24 cellular contexts compared by ENCODE assay signal in genomic region chr1:16607433-16607851, GRCh38. TPM values are rescaled to one million over a fixed set of nuclear protein-coding genes. Genes with fewer than 3 reads are reported as not detected.
A peak's percentile ranks its signal among the peaks of the same experiment; 100 is the strongest.
DNase-seq lines count a peak whose midpoint lies in the region; ATAC-seq, FAIRE-seq and TF ChIP-seq lines count a peak whose summit lies in the region.
"Had no signal": no experiment of that assay in that cellular context is flagged by ENCODE, and none has a peak within 500 bp of the region (broad histone marks: within the 10 kb centered on the region; RNA-seq: fewer than 3 reads in every experiment).

No MANE protein-coding gene starts in this region.

- H3K4me1 ChIP-seq in K562 (replicated peaks in 1 of 2; ENCODE audit: control insufficient read depth in 2 of 2, insufficient read depth in 2 of 2, low read length in 2 of 2): peaks cover 3 to 6% of the 10 kb centered on the region in 2 experiments; a peak in 3 of 5 replicates
- no peaks in the 10 kb centered on the region for H3K4me1 ChIP-seq in aorta (ENCODE audit: control insufficient read depth in 1 of 2, insufficient read depth in 2 of 2, low read length in 2 of 2)

- no peak for TF ChIP-seq EP300 in K562 (IDR thresholded peaks at IDR 0.05; ENCODE audit: low read length)

- 49% methylated on average over 2 of the region's 2 CpGs for WGBS in K562 (ENCODE audit: insufficient coverage, low coverage, missing lambda C conversion rate)
- WGBS in aorta, 2 donors: 91 to 93% methylated on average over 2 of the region's 2 CpGs

- no peaks in the 10 kb centered on the region; the same call in 1 of the 2 replicates for H4K20me1 ChIP-seq in K562 (replicated peaks; ENCODE audit: control insufficient read depth, insufficient read depth, low read length)

- no peak for TF ChIP-seq CTCF in K562 (IDR thresholded peaks at IDR 0.05 in 2 of 3, conservative IDR thresholded peaks at IDR 0.05 in 1 of 3; ENCODE audit: insufficient read depth in 2 of 3, low read depth in 1 of 3, low read length in 3 of 3)

- intact Hi-C loops in K562 (cut with micrococcal nuclease) (no loop called here), aorta (cut with DNase I) (no loop called here)

- no peak for TF ChIP-seq RAD21 in K562 (CRISPR knock-in tag; conservative IDR thresholded peaks at IDR 0.05 in 1 of 2, IDR thresholded peaks at IDR 0.05 in 1 of 2)

- TF ChIP-seq POLR2A in K562 (conservative IDR thresholded peaks at IDR 0.05): no peak

- H3K4me3 ChIP-seq in K562 (no peak overlapping the region), aorta (ENCODE audit: low read length in 2 of 2) (no peak overlapping the region)
- H3K4me3 ChIP-seq: Peyer's patch, stomach had no signal

- BruUV-seq in K562 (replicated peaks; lab: Mats Ljungman, UMichigan): no TSS peak

- POLR2A ChIA-PET in K562 (lab: Yijun Ruan, JAX): interaction anchor here (1.3 kb wide), 1 partner anchor 9 kb away, joined by 5 read pairs; no protein-coding TSS in a partner anchor

- no peaks in the 10 kb centered on the region for H3K9me1 ChIP-seq in K562 (ENCODE audit: control insufficient read depth, insufficient read depth, low read length)

- ATAC-seq in K562 (no peak), aorta (ENCODE audit: low FRiP score) (no peak), HG03045 (IDR thresholded peaks at IDR 0.05; ENCODE audit: unreplicated experiment) (no peak)
- ATAC-seq: activated CD4-positive, CD25-positive, alpha-beta regulatory T cell treated with anti-CD3 and anti-CD28 coated beads, Interleukin-2, amount 50 U/mL, for 24 hours; CD8-positive, alpha-beta T cell had no signal

- H3K9me3 ChIP-seq in K562 (replicated peaks; ENCODE audit: control insufficient read depth, insufficient read depth, low read depth, low read length) (no peaks in the 10 kb centered on the region), aorta (ENCODE audit: control insufficient read depth, low read length) (no peaks in the 10 kb centered on the region)
- H3K9me3 ChIP-seq: Peyer's patch, stomach had no signal

- no peak overlapping the region for H2AFZ ChIP-seq in K562 (ENCODE audit: low read depth, low read length)

- no peak overlapping the region for H3K4me2 ChIP-seq in K562 (ENCODE audit: insufficient read depth, low read length)

- CTCF ChIA-PET in K562 (lab: Yijun Ruan, JAX; ENCODE audit: low intra/inter-chr PET ratio): no interaction called here

- H3K9ac ChIP-seq in K562 (ENCODE audit: insufficient read depth in 1 of 2, low read depth in 2 of 2, low read length in 2 of 2): no peak overlapping the region

- H3K27ac ChIP-seq in K562 (ENCODE audit: extremely low read depth, low read depth, low read length) (no peak overlapping the region), aorta (ENCODE audit: low read depth in 1 of 2, low read length in 2 of 2) (no peak overlapping the region)
- H3K27ac ChIP-seq: HL-60, Peyer's patch, stomach had no signal

- peaks cover 25% of the 10 kb centered on the region; the same call in 1 of the 3 replicates for H3K36me3 ChIP-seq in K562 (ENCODE audit: control insufficient read depth, insufficient read depth, low read length)
- H3K36me3 ChIP-seq in aorta (ENCODE audit: control insufficient read depth in 1 of 2, insufficient read depth in 2 of 2, low read length in 1 of 2): peaks cover 0 to 5% of the 10 kb centered on the region in 2 donors

- peak; percentile 24 to 26 for DNase-seq in activated T-cell treated with anti-CD3 and anti-CD28 coated beads, Interleukin-2, amount 50 U/mL, for 48 hours
- DNase-seq in activated T-cell treated with anti-CD3 and anti-CD28 coated beads for 4 hours (no peak), K562 (ENCODE audit: extremely low read depth in 1 of 4, low spot score in 3 of 4) (peak in 1 of 4 experiments; percentile 22), myocyte (ENCODE audit: low read depth) (peak; percentile 78), aorta (peak; percentile 34 to 74), DMS79 treated with DMSO at 0.1 percent for 48 hours (lab: John Stamatoyannopoulos, UW) (no peak), NCI-H82 treated with DMSO at 0.1 percent for 48 hours (lab: John Stamatoyannopoulos, UW; ENCODE audit: unreplicated experiment) (no peak)
- DNase-seq: activated naive CD4-positive, alpha-beta T cell; anterior cingulate cortex; HCEC 1CT; NCI-H187; NCI-H226; nucleus accumbens; stimulated activated CD4-positive, alpha-beta T cell treated with anti-CD3 and anti-CD28 coated beads, Interleukin-2, amount 100 ng/mL, for 48 hours; T1000 had no signal

- no peaks in the 10 kb centered on the region for H3K27me3 ChIP-seq in K562 (ENCODE audit: control insufficient read depth in 2 of 2, insufficient read depth in 2 of 2, low read length in 2 of 2)
- no peaks in the 10 kb centered on the region for H3K27me3 ChIP-seq in aorta (ENCODE audit: control insufficient read depth in 1 of 2, insufficient read depth in 2 of 2, low read length in 1 of 2)
- H3K27me3 ChIP-seq: Peyer's patch, stomach had no signal

- FAIRE-seq in K562 (lab: Jason Lieb, UNC): no peak

- H3K79me2 ChIP-seq in K562 (ENCODE audit: control insufficient read depth, insufficient read depth, low read length): peaks cover 5% of the 10 kb centered on the region; the same call in 2 of the 3 replicates

- in situ Hi-C loops in K562 (cut with MboI): loop anchor here (5.0 to 25.0 kb wide), 3 partner anchors 40 to 305 kb away; partner anchors contain the start of genes CROCC and RNU1-1

TF ChIP-seq in K562, 482 proteins besides CTCF, POLR2A, EP300 and RAD21 (continues in another document):
- TF ChIP-seq NUFIP1 (IDR thresholded peaks at IDR 0.05; ENCODE audit: partially characterized antibody) (no peak), FOXP4 (CRISPR knock-in tag; IDR thresholded peaks at IDR 0.05; ENCODE audit: borderline replicate concordance) (no peak)

RNA-seq across cellular contexts. Expression of gene NBPF1, which starts 5.9 kb away (rescaled TPM):
- total RNA-seq in K562 (2011; cell fraction: chromatin; rRNA removed; ENCODE audit: low replicate concordance): 56.6 and 102 TPM in 2 replicates
- 36.9 and 44.1 TPM in 2 replicates for total RNA-seq in K562 (2011; cell fraction: nucleolus; rRNA removed)
- 89.4 and 146 TPM in 2 replicates for total RNA-seq in K562 (2011; cell fraction: nucleoplasm; rRNA removed)
- total RNA-seq in K562 (2014; rRNA removed) (15.1 and 19.0 TPM in 2 replicates), K562 (2014; rRNA removed; fragmentation: Illumina TruSeq; extraction: Trizol) (20.3 and 21.2 TPM in 2 replicates), K562 (2015; rRNA removed; fragmentation: Illumina TruSeq; extraction: Trizol) (39.1 and 42.6 TPM in 2 replicates), K562 (2021) (31.4 and 33.6 TPM in 2 replicates), myocyte (20.1 and 35.1 TPM in 2 replicates), aorta (10 to 100 TPM; 15.5 to 55.0 TPM)
- polyA plus RNA-seq in K562 (2011; rRNA removed) (36.5 and 41.3 TPM in 2 replicates), K562 (2014; fragmentation: Illumina TruSeq; extraction: Trizol) (27.6 and 35.0 TPM in 2 replicates), K562 (2014; fragmentation: Nextera tagmentation; extraction: Ambion mirVana) (1 to 10 TPM; 5.2 to 7.9 TPM), K562 (2014; rRNA removed) (24.1 and 30.7 TPM in 2 replicates), aorta (1 to 10 TPM; 7.9 to 9.6 TPM)
- polyA plus RNA-seq in K562 (2011; cell fraction: cytosol; rRNA removed): 15.1 and 32.8 TPM in 2 replicates
- polyA plus RNA-seq in K562 (2011; cell fraction: nucleus; rRNA removed): 56.8 and 69.1 TPM in 2 replicates
- polyA plus RNA-seq in K562 (2012): 32.4 and 33.6 TPM in 2 replicates
- 28.5 and 39.5 TPM in 2 replicates for polyA minus RNA-seq in K562 (2011; rRNA and poly(A)+ RNA removed)
- 10.4 and 15.7 TPM in 2 replicates for polyA minus RNA-seq in K562 (2011; cell fraction: cytosol; rRNA and poly(A)+ RNA removed)
- 39.3 and 69.2 TPM in 2 replicates for polyA minus RNA-seq in K562 (2011; cell fraction: nucleus; rRNA and poly(A)+ RNA removed)
- 21.2 TPM for polyA plus RNA-seq in myocyte (2012)

RNA-seq across cellular contexts. Expression of gene RNU1-3, which starts 59.3 kb away (rescaled TPM):
- total RNA-seq in K562 (2011; cell fraction: chromatin; rRNA removed; ENCODE audit: low replicate concordance): under 0.01 TPM in 2 replicates
- total RNA-seq in K562 (2011; cell fraction: nucleolus; rRNA removed): under 0.01 and 21,200 TPM in 2 replicates
- under 0.01 and 24,158 TPM in 2 replicates for total RNA-seq in K562 (2011; cell fraction: nucleoplasm; rRNA removed)
- total RNA-seq in K562 (2014; rRNA removed) (under 0.01 TPM in 2 replicates), K562 (2014; rRNA removed; fragmentation: Illumina TruSeq; extraction: Trizol) (28,565 and 32,823 TPM in 2 replicates), K562 (2015; rRNA removed; fragmentation: Illumina TruSeq; extraction: Trizol) (20,456 and 27,045 TPM in 2 replicates), K562 (2021) (2,231 and 2,538 TPM in 2 replicates), myocyte (not detected in 2 replicates), aorta (1,000 to 10,000 TPM; 7,231 to 8,154 TPM)
- polyA plus RNA-seq in K562 (2011; rRNA removed) (83.9 TPM in 1 of 2 replicates, not detected in the other), K562 (2014; fragmentation: Illumina TruSeq; extraction: Trizol) (not detected in 2 replicates), K562 (2014; fragmentation: Nextera tagmentation; extraction: Ambion mirVana) (1 to 10 TPM in 1 of 2 experiments, not detected in 1; 3.0 TPM), K562 (2014; rRNA removed) (not detected in 2 replicates), aorta (not detected)
- under 0.01 TPM in 1 of 2 replicates, not detected in the other for polyA plus RNA-seq in K562 (2011; cell fraction: cytosol; rRNA removed)
- polyA plus RNA-seq in K562 (2011; cell fraction: nucleus; rRNA removed): under 0.01 and 1,424 TPM in 2 replicates
- 25.1 TPM in 1 of 2 replicates, not detected in the other for polyA plus RNA-seq in K562 (2012)
- polyA minus RNA-seq in K562 (2011; rRNA and poly(A)+ RNA removed): 10,756 and 20,531 TPM in 2 replicates
- 58,964 and 66,171 TPM in 2 replicates for polyA minus RNA-seq in K562 (2011; cell fraction: cytosol; rRNA and poly(A)+ RNA removed)
- polyA minus RNA-seq in K562 (2011; cell fraction: nucleus; rRNA and poly(A)+ RNA removed): 66,769 and 85,880 TPM in 2 replicates
- polyA plus RNA-seq in myocyte (2012): 10.5 TPM
- polyA plus RNA-seq: AG04450, IgD-negative memory B cell, stomach, urinary bladder had no signal

Comparison
In these comparisons a context has a peak if more than half of its experiments do, and no peak if none do; other contexts are left out.
1. DNase-seq: peak in activated T-cell treated with anti-CD3 and anti-CD28 coated beads, Interleukin-2, amount 50 U/mL, for 48 hours (2 of 2), myocyte (single experiment) and aorta (2 of 2); none in activated T-cell treated with anti-CD3 and anti-CD28 coated beads for 4 hours (single experiment), DMS79 treated with DMSO at 0.1 percent for 48 hours (single experiment) and NCI-H82 treated with DMSO at 0.1 percent for 48 hours (single experiment).